14 cellular contexts compared by ENCODE assay signal in genomic region chr11:35526370-35526792, GRCh38. TPM values are rescaled to one million over a fixed set of nuclear protein-coding genes. Genes with fewer than 3 reads are reported as not detected.
DNase-seq lines count a peak whose midpoint lies in the region; ATAC-seq and TF ChIP-seq lines count a peak whose summit lies in the region.
"Had no signal": no experiment of that assay in that cellular context is flagged by ENCODE, and none has a peak within 500 bp of the region (broad histone marks: within the 10 kb centered on the region; RNA-seq: fewer than 3 reads in every experiment).

No MANE protein-coding gene starts in this region.

- no peak overlapping the region for H3K27ac Mint-ChIP-seq in activated naive CD8-positive, alpha-beta T cell treated with anti-CD3 and anti-CD28 coated beads for 36 hours
- no peak overlapping the region for H3K27ac Mint-ChIP-seq in activated naive CD8-positive, alpha-beta T cell treated with anti-CD3 and anti-CD28 coated beads, Interleukin-2, amount 50 U/mL, for 24 hours
- no peak overlapping the region for H3K27ac Mint-ChIP-seq in activated T-helper 2 cell treated with anti-CD3 and anti-CD28 coated beads, Interferon-gamma antibody, Interleukin-2, Interleukin-4, amounts not matched to agents 10 μg/mL and 5 μg/mL and 100 μg/mL, durations not matched to agents 14 hours and 24 hours and 36 hours
- H3K27ac Mint-ChIP-seq: naive B cell had no signal

- BruUV-seq in Panc1 (replicated peaks; lab: Mats Ljungman, UMichigan): no TSS peak

- H4K20me1 ChIP-seq in smooth muscle cell (ENCODE audit: low read depth): no peaks in the 10 kb centered on the region

- H3K27me3 ChIP-seq in Panc1 (ENCODE audit: control insufficient read depth, insufficient read depth, low read length) (peaks cover 58% of the 10 kb centered on the region), smooth muscle cell (ENCODE audit: low read depth) (no peaks in the 10 kb centered on the region)
- H3K27me3 ChIP-seq: testis had no signal

- H3K27me3 Mint-ChIP-seq in activated naive CD8-positive, alpha-beta T cell treated with anti-CD3 and anti-CD28 coated beads for 36 hours: peaks cover 76% of the 10 kb centered on the region
- peaks cover 54% of the 10 kb centered on the region for H3K27me3 Mint-ChIP-seq in activated naive CD8-positive, alpha-beta T cell treated with anti-CD3 and anti-CD28 coated beads, Interleukin-2, amount 50 U/mL, for 24 hours
- peaks cover 58% of the 10 kb centered on the region for H3K27me3 Mint-ChIP-seq in activated T-helper 2 cell treated with anti-CD3 and anti-CD28 coated beads, Interferon-gamma antibody, Interleukin-2, Interleukin-4, amounts not matched to agents 10 μg/mL and 5 μg/mL and 100 μg/mL, durations not matched to agents 14 hours and 24 hours and 36 hours (ENCODE audit: low read depth)

- TF ChIP-seq CTCF in Panc1 (IDR thresholded peaks at IDR 0.05): no peak
- no peak for TF ChIP-seq CTCF in smooth muscle cell (IDR thresholded peaks at IDR 0.05; ENCODE audit: borderline replicate concordance, insufficient read depth, poor library complexity, severe bottlenecking)

- H3K4me3 ChIP-seq in Panc1 (ENCODE audit: low read depth in 2 of 2, low read length in 2 of 2) (peak overlapping the region in 1 of 2 experiments; percentile 29; a peak in 2 of 4 replicates), smooth muscle cell (peak overlapping the region; percentile 54)

- no peak for ATAC-seq in activated naive CD8-positive, alpha-beta T cell treated with anti-CD3 and anti-CD28 coated beads, Interleukin-2, amount 50 U/mL, for 24 hours
- ATAC-seq in Panc1: peak; percentile 90

- H3K36me3 ChIP-seq in Panc1 (ENCODE audit: control insufficient read depth, insufficient read depth, low read length) (no peaks in the 10 kb centered on the region), smooth muscle cell (ENCODE audit: low read depth) (no peaks in the 10 kb centered on the region)
- H3K36me3 ChIP-seq: sigmoid colon had no signal

- intact Hi-C loops in Panc1 (cut with micrococcal nuclease; ENCODE audit: unreplicated experiment): no loop called here
- intact Hi-C loops in activated T-helper 2 cell treated with anti-CD3 and anti-CD28 coated beads, Interferon-gamma antibody, Interleukin-2, Interleukin-4, amounts not matched to agents 10 μg/mL and 5 μg/mL and 100 μg/mL, durations not matched to agents 14 hours and 24 hours and 36 hours (cut with micrococcal nuclease): no loop called here

- peak overlapping the region; percentile 92 for H3K4me2 ChIP-seq in smooth muscle cell
- H3K4me2 ChIP-seq: KMS-11 had no signal

- WGBS in smooth muscle cell (ENCODE audit: low lambda C conversion rate): 66% methylated on average over 6 of the region's 6 CpGs

- in situ Hi-C loops in Panc1 (cut with HindIII; ENCODE audit: low pct_unique_long_range_greater_than_20kb, low sequenced_read_pairs): no loop called here

- peak overlapping the region; percentile 33 for H3K4me3 Mint-ChIP-seq in activated naive CD8-positive, alpha-beta T cell treated with anti-CD3 and anti-CD28 coated beads for 36 hours
- no peak overlapping the region for H3K4me3 Mint-ChIP-seq in activated naive CD8-positive, alpha-beta T cell treated with anti-CD3 and anti-CD28 coated beads, Interleukin-2, amount 50 U/mL, for 24 hours
- no peak overlapping the region for H3K4me3 Mint-ChIP-seq in activated T-helper 2 cell treated with anti-CD3 and anti-CD28 coated beads, Interferon-gamma antibody, Interleukin-2, Interleukin-4, amounts not matched to agents 10 μg/mL and 5 μg/mL and 100 μg/mL, durations not matched to agents 14 hours and 24 hours and 36 hours (ENCODE audit: low read depth)

- CTCF ChIA-PET in Panc1 (lab: Charles Lee): no interaction called here

- peaks cover 10% of the 10 kb centered on the region for H3K79me2 ChIP-seq in smooth muscle cell (ENCODE audit: low read depth)

- no peak for DNase-seq in activated naive CD8-positive, alpha-beta T cell treated with anti-CD3 and anti-CD28 coated beads for 36 hours
- DNase-seq in activated naive CD8-positive, alpha-beta T cell treated with anti-CD3 and anti-CD28 coated beads, Interleukin-2, amount 50 U/mL, for 24 hours: no peak
- DNase-seq in Panc1 (ENCODE audit: low read depth, low spot score) (peak; percentile 12), fibroblast of the conjunctiva (ENCODE audit: low read depth) (peak; percentile 54), smooth muscle cell (lab: John Stamatoyannopoulos, UW; ENCODE audit: unreplicated experiment) (no peak), germinal center (ENCODE audit: low spot score) (no peak), NCI-H1436 (lab: John Stamatoyannopoulos, UW) (no peak)
- no peak for DNase-seq in activated T-helper 2 cell treated with anti-CD3 and anti-CD28 coated beads, Interferon-gamma antibody, Interleukin-2, Interleukin-4, amounts not matched to agents 10 μg/mL and 5 μg/mL and 100 μg/mL, durations not matched to agents 14 hours and 24 hours and 36 hours (ENCODE audit: low spot score)
- DNase-seq: activated T-cell treated with anti-CD3 and anti-CD28 coated beads for 4 hours, erythroblast, naive B cell, sigmoid colon, testis had no signal

- H3F3A ChIP-seq in smooth muscle cell (ENCODE audit: low read depth): peaks cover 3% of the 10 kb centered on the region

- POLR2A ChIA-PET in Panc1 (lab: Charles Lee): interaction anchor here (0.7 kb wide), 1 partner anchor 38 kb away, joined by 3 read pairs; no protein-coding TSS in a partner anchor

- no peak overlapping the region for H3K9ac ChIP-seq in smooth muscle cell (ENCODE audit: low read depth)
- H3K9ac ChIP-seq: KMS-11 had no signal

- H3K9me3 Mint-ChIP-seq in activated naive CD8-positive, alpha-beta T cell treated with anti-CD3 and anti-CD28 coated beads for 36 hours: no peaks in the 10 kb centered on the region
- no peaks in the 10 kb centered on the region for H3K9me3 Mint-ChIP-seq in activated naive CD8-positive, alpha-beta T cell treated with anti-CD3 and anti-CD28 coated beads, Interleukin-2, amount 50 U/mL, for 24 hours
- H3K9me3 Mint-ChIP-seq in activated T-helper 2 cell treated with anti-CD3 and anti-CD28 coated beads, Interferon-gamma antibody, Interleukin-2, Interleukin-4, amounts not matched to agents 10 μg/mL and 5 μg/mL and 100 μg/mL, durations not matched to agents 14 hours and 24 hours and 36 hours: no peaks in the 10 kb centered on the region

- H3K27ac ChIP-seq in Panc1 (ENCODE audit: low read length): no peak overlapping the region
- no peak overlapping the region for H3K27ac ChIP-seq in smooth muscle cell (ENCODE audit: low read depth)
- H3K27ac ChIP-seq: KMS-11, testis had no signal

- H2AFZ ChIP-seq in smooth muscle cell (ENCODE audit: low read depth): peak overlapping the region; percentile 88

- H3K9me3 ChIP-seq in Panc1 (ENCODE audit: control insufficient read depth, insufficient read depth, low read depth, low read length): no peaks in the 10 kb centered on the region
- no peaks in the 10 kb centered on the region for H3K9me3 ChIP-seq in smooth muscle cell (replicated peaks; ENCODE audit: low read depth)
- H3K9me3 ChIP-seq: sigmoid colon, testis had no signal

- H3K4me1 Mint-ChIP-seq in activated naive CD8-positive, alpha-beta T cell treated with anti-CD3 and anti-CD28 coated beads for 36 hours: peaks cover 4% of the 10 kb centered on the region
- no peaks in the 10 kb centered on the region for H3K4me1 Mint-ChIP-seq in activated naive CD8-positive, alpha-beta T cell treated with anti-CD3 and anti-CD28 coated beads, Interleukin-2, amount 50 U/mL, for 24 hours
- H3K4me1 Mint-ChIP-seq in activated T-helper 2 cell treated with anti-CD3 and anti-CD28 coated beads, Interferon-gamma antibody, Interleukin-2, Interleukin-4, amounts not matched to agents 10 μg/mL and 5 μg/mL and 100 μg/mL, durations not matched to agents 14 hours and 24 hours and 36 hours (ENCODE audit: low read depth): no peaks in the 10 kb centered on the region

- H3K4me1 ChIP-seq in Panc1 (ENCODE audit: control insufficient read depth, insufficient read depth, low read length): peaks cover 5% of the 10 kb centered on the region
- H3K4me1 ChIP-seq in smooth muscle cell (ENCODE audit: low read depth): peaks cover 24% of the 10 kb centered on the region

- no peaks in the 10 kb centered on the region for H3K36me3 Mint-ChIP-seq in activated naive CD8-positive, alpha-beta T cell treated with anti-CD3 and anti-CD28 coated beads for 36 hours
- H3K36me3 Mint-ChIP-seq in activated naive CD8-positive, alpha-beta T cell treated with anti-CD3 and anti-CD28 coated beads, Interleukin-2, amount 50 U/mL, for 24 hours (ENCODE audit: low read depth): no peaks in the 10 kb centered on the region
- H3K36me3 Mint-ChIP-seq in activated T-helper 2 cell treated with anti-CD3 and anti-CD28 coated beads, Interferon-gamma antibody, Interleukin-2, Interleukin-4, amounts not matched to agents 10 μg/mL and 5 μg/mL and 100 μg/mL, durations not matched to agents 14 hours and 24 hours and 36 hours (ENCODE audit: low read depth): no peaks in the 10 kb centered on the region
- H3K36me3 Mint-ChIP-seq: naive B cell had no signal

RNA-seq across cellular contexts. Expression of gene PAMR1, which starts 1.0 kb away (rescaled TPM):
- total RNA-seq in activated naive CD8-positive, alpha-beta T cell treated with anti-CD3 and anti-CD28 coated beads for 36 hours: not detected
- total RNA-seq in Panc1 (2021; ENCODE audit: unreplicated experiment) (0.13 TPM), smooth muscle cell (87.7 and 92.7 TPM in 2 replicates)
- not detected for polyA plus RNA-seq in Panc1 (2012; ENCODE audit: insufficient read length)
- polyA plus RNA-seq in smooth muscle cell: 93.2 and 128 TPM in 2 replicates
- total RNA-seq in activated T-helper 2 cell treated with anti-CD3 and anti-CD28 coated beads, Interferon-gamma antibody, Interleukin-2, Interleukin-4, amounts not matched to agents 10 μg/mL and 5 μg/mL and 100 μg/mL, durations not matched to agents 14 hours and 24 hours and 36 hours: not detected in 2 replicates

Comparison
In these comparisons a context has a peak if more than half of its experiments do, and no peak if none do; other contexts are left out.
1. DNase-seq: peak in Panc1 (single experiment) and fibroblast of the conjunctiva (single experiment); none in activated naive CD8-positive, alpha-beta T cell treated with anti-CD3 and anti-CD28 coated beads for 36 hours (single experiment), activated naive CD8-positive, alpha-beta T cell treated with anti-CD3 and anti-CD28 coated beads, Interleukin-2, amount 50 U/mL, for 24 hours (single experiment), smooth muscle cell (single experiment), germinal center (single experiment), NCI-H1436 (single experiment) and activated T-helper 2 cell treated with anti-CD3 and anti-CD28 coated beads, Interferon-gamma antibody, Interleukin-2, Interleukin-4, amounts not matched to agents 10 μg/mL and 5 μg/mL and 100 μg/mL, durations not matched to agents 14 hours and 24 hours and 36 hours (single experiment).
2. RNA of gene PAMR1, which starts 1.0 kb away (total RNA-seq): 87.7 to 92.7 TPM in smooth muscle cell; 0.13 TPM in Panc1 (single experiment), not detected in activated naive CD8-positive, alpha-beta T cell treated with anti-CD3 and anti-CD28 coated beads for 36 hours and not detected in activated T-helper 2 cell treated with anti-CD3 and anti-CD28 coated beads, Interferon-gamma antibody, Interleukin-2, Interleukin-4, amounts not matched to agents 10 μg/mL and 5 μg/mL and 100 μg/mL, durations not matched to agents 14 hours and 24 hours and 36 hours; every median in the first group is over 10 times any median in the second.